In the genomic region with DNA sequence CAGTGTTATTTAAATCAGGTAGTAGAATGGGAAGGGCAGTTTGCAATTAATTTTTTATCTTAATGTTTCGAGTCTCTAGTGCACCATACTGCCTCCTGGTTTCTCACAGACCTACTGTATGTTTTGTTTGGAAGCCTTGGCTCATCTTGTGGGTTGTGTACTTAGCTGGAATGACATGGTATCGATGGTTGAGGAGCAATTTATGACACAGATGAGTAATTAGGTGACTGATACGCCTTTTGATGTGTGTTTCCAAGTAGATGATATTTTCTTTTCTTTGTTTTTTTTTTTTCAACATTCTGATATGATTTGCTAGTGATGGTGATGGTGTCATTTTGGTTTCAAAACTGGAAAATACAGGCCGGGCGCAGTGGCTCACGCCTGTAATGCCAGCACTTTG, we compare ENCODE assay signal across 26 cellular contexts. TPM values are rescaled to one million over a fixed set of nuclear protein-coding genes. Genes with fewer than 3 reads are reported as not detected.
DNase-seq lines count a peak whose midpoint lies in the region; ATAC-seq and TF ChIP-seq lines count a peak whose summit lies in the region.
"Had no signal": no experiment of that assay in that cellular context is flagged by ENCODE, and none has a peak within 500 bp of the region (broad histone marks: within the 10 kb centered on the region; RNA-seq: fewer than 3 reads in every experiment).

No MANE protein-coding gene starts in this region.

- H3K4me3 Mint-ChIP-seq in CD14-positive monocyte (no peak overlapping the region), osteocyte (ENCODE audit: unreplicated experiment) (no peak overlapping the region)
- H3K4me3 Mint-ChIP-seq: activated naive CD4-positive, alpha-beta T cell treated with anti-CD3 and anti-CD28 coated beads, Interleukin-2, amount 50 U/mL, for 24 hours; neural crest cell had no signal

- H3K27ac Mint-ChIP-seq in CD14-positive monocyte = peak overlapping the region; percentile 79 to 95 (median 94)
- H3K27ac Mint-ChIP-seq in osteocyte (ENCODE audit: unreplicated experiment) = peak overlapping the region; percentile 3
- H3K27ac Mint-ChIP-seq: activated naive CD4-positive, alpha-beta T cell treated with anti-CD3 and anti-CD28 coated beads, Interleukin-2, amount 50 U/mL, for 24 hours had no signal

- no peaks in the 10 kb centered on the region for H3K27me3 ChIP-seq in mammary epithelial cell (ENCODE audit: insufficient read depth, low read length)
- H3K27me3 ChIP-seq: BE2C, right atrium auricular region, transverse colon had no signal

- H3K9me3 ChIP-seq in mammary epithelial cell (replicated peaks; ENCODE audit: insufficient read depth, low read length) = no peaks in the 10 kb centered on the region
- H3K9me3 ChIP-seq: BE2C, right atrium auricular region, transverse colon had no signal

- CTCF ChIA-PET in mammary epithelial cell (lab: Charles Lee; ENCODE audit: low non-redundant PET) = no interaction called here

- peaks cover 40% of the 10 kb centered on the region for H3K4me1 Mint-ChIP-seq in CD14-positive monocyte
- H3K4me1 Mint-ChIP-seq in osteocyte (ENCODE audit: unreplicated experiment) = peaks cover 68% of the 10 kb centered on the region
- H3K4me1 Mint-ChIP-seq: activated naive CD4-positive, alpha-beta T cell treated with anti-CD3 and anti-CD28 coated beads, Interleukin-2, amount 50 U/mL, for 24 hours had no signal

- no peak overlapping the region for H3K27ac ChIP-seq in mammary epithelial cell (ENCODE audit: insufficient read depth, low read depth, low read length)
- H3K27ac ChIP-seq: PC-9, right atrium auricular region, transverse colon had no signal

- peaks cover 60% of the 10 kb centered on the region for H3K79me2 ChIP-seq in mammary epithelial cell (ENCODE audit: insufficient read depth, low read length)

- in situ Hi-C loops in mammary epithelial cell (cut with MboI; ENCODE audit: low sequenced_read_pairs in 2 of 2) = no loop called here

- peaks cover 4% of the 10 kb centered on the region for H3K36me3 ChIP-seq in mammary epithelial cell (ENCODE audit: insufficient read depth, low read length)
- H3K36me3 ChIP-seq: right atrium auricular region, transverse colon had no signal

- intact Hi-C loops in CD14-positive monocyte (cut with micrococcal nuclease) (no loop called here), mammary epithelial cell (cut with micrococcal nuclease) (no loop called here)

- DNase-seq in CD14-positive monocyte (ENCODE audit: low spot score) (no peak), NCI-H460 (ENCODE audit: extremely low read depth, low read depth) (peak; percentile 35), mammary epithelial cell (peak; percentile 32), osteocyte (ENCODE audit: extremely low spot score, unreplicated experiment) (no peak), GDM1 (lab: John Stamatoyannopoulos, UW) (no peak), SIG-M5 (lab: John Stamatoyannopoulos, UW) (no peak)
- DNase-seq: ACHN; activated CD4-positive, alpha-beta T cell treated with anti-CD3 and anti-CD28 coated beads for 4 hours; activated CD8-positive, alpha-beta memory T cell treated with anti-CD3 and anti-CD28 coated beads for 24 hours; activated T-cell treated with anti-CD3 and anti-CD28 coated beads for 4 hours; BE2C; HCEC 1CT; NCI-H1048; NCI-H1694 treated with DMSO at 0.1 percent for 48 hours; NCI-H524 treated with DMSO at 0.1 percent for 48 hours; PC-9; SHP77 treated with DMSO at 0.1 percent for 48 hours; stimulated activated CD4-positive, alpha-beta T cell treated with anti-CD3 and anti-CD28 coated beads, Interleukin-12 subunit alpha, Interleukin-12 subunit beta, amount 100 ng/mL, for 4 hours; stimulated activated CD4-positive, alpha-beta T cell treated with anti-CD3 and anti-CD28 coated beads, Interleukin-2, amount 100 ng/mL, for 48 hours; transverse colon had no signal

- H4K20me1 ChIP-seq in mammary epithelial cell (ENCODE audit: insufficient read depth, low read length) = peaks cover 2% of the 10 kb centered on the region

- peaks cover 40 to 46% of the 10 kb centered on the region in 2 donors for H3K36me3 Mint-ChIP-seq in CD14-positive monocyte
- peaks cover 49% of the 10 kb centered on the region for H3K36me3 Mint-ChIP-seq in osteocyte (ENCODE audit: unreplicated experiment)
- H3K36me3 Mint-ChIP-seq: activated naive CD4-positive, alpha-beta T cell treated with anti-CD3 and anti-CD28 coated beads, Interleukin-2, amount 50 U/mL, for 24 hours had no signal

- no peak overlapping the region for H3K4me3 ChIP-seq in mammary epithelial cell (replicated peaks in 1 of 3; ENCODE audit: insufficient read depth in 1 of 3, low read depth in 2 of 3, low read length in 3 of 3)
- H3K4me3 ChIP-seq: PC-9, right atrium auricular region, transverse colon had no signal

- H3K9me3 Mint-ChIP-seq in CD14-positive monocyte = no peaks in the 10 kb centered on the region
- H3K9me3 Mint-ChIP-seq in osteocyte (ENCODE audit: unreplicated experiment) = no peaks in the 10 kb centered on the region
- H3K9me3 Mint-ChIP-seq: activated naive CD4-positive, alpha-beta T cell treated with anti-CD3 and anti-CD28 coated beads, Interleukin-2, amount 50 U/mL, for 24 hours had no signal

- TF ChIP-seq CTCF in CD14-positive monocyte (IDR thresholded peaks at IDR 0.05) (no peak), mammary epithelial cell (conservative IDR thresholded peaks at IDR 0.05 in 1 of 2, IDR thresholded peaks at IDR 0.05 in 1 of 2; ENCODE audit: extremely low read depth in 1 of 2, insufficient read depth in 1 of 2, low read depth in 1 of 2, low read length in 2 of 2) (no peak), osteocyte (IDR thresholded peaks at IDR 0.05) (no peak)

- no peak overlapping the region for H3K9ac ChIP-seq in mammary epithelial cell (ENCODE audit: insufficient read depth, low read length)

- 82% methylated on average over 6 of the region's 6 CpGs for WGBS in mammary epithelial cell (ENCODE audit: low coverage, missing lambda C conversion rate)

- BruUV-seq in mammary epithelial cell (replicated peaks; lab: Mats Ljungman, UMichigan) = no TSS peak

- H3K4me1 ChIP-seq in mammary epithelial cell (ENCODE audit: insufficient read depth, low read length) = peaks cover 20% of the 10 kb centered on the region
- H3K4me1 ChIP-seq: transverse colon had no signal

- no peak for ATAC-seq in GM19023 (IDR thresholded peaks at IDR 0.05; ENCODE audit: unreplicated experiment)
- no peak for ATAC-seq in GM18520 (IDR thresholded peaks at IDR 0.05; ENCODE audit: unreplicated experiment)

- no peak overlapping the region for H2AFZ ChIP-seq in mammary epithelial cell (ENCODE audit: low read depth, low read length)
- H2AFZ ChIP-seq: PC-9 had no signal

- no peaks in the 10 kb centered on the region for H3K27me3 Mint-ChIP-seq in CD14-positive monocyte (ENCODE audit: low read depth in 3 of 3)
- no peaks in the 10 kb centered on the region for H3K27me3 Mint-ChIP-seq in osteocyte (ENCODE audit: unreplicated experiment)

- dilution Hi-C loops in mammary epithelial cell (cut with HindIII; ENCODE audit: low sequenced_read_pairs) = no loop called here

- no peak overlapping the region for H3K4me2 ChIP-seq in mammary epithelial cell (ENCODE audit: insufficient read depth, low read depth, low read length)
- H3K4me2 ChIP-seq: PC-9 had no signal

RNA-seq across cellular contexts. Expression of gene BASP1, which starts 16.1 kb away (rescaled TPM):
- polyA plus RNA-seq in CD14-positive monocyte (10 to 100 TPM; 36.6 to 61.6 TPM), mammary epithelial cell (60.4 TPM)
- total RNA-seq in NCI-H460 (2014; rRNA removed; shearing (Covaris generic)) = 162 and 205 TPM in 2 replicates
- polyA plus RNA-seq in NCI-H460 (2014; cell fraction: nucleus; rRNA removed) = 195 and 217 TPM in 2 replicates
- total RNA-seq in mammary epithelial cell (10 to 100 TPM; 27.0 to 76.6 TPM), osteocyte (197 and 212 TPM in 2 replicates)
- polyA minus RNA-seq in mammary epithelial cell = 15.7 TPM
- total RNA-seq: PC-9; T-helper 2 cell treated with Interferon-gamma antibody and Interleukin-4, amounts not matched to agents 100 ng/mL and 5 ng/mL, for 36 hours had no signal

Comparison
In these comparisons a context has a peak if more than half of its experiments do, and no peak if none do; other contexts are left out.
1. DNase-seq: peak in NCI-H460 (single experiment) and mammary epithelial cell (single experiment); none in CD14-positive monocyte (single experiment), osteocyte (single experiment), GDM1 (single experiment) and SIG-M5 (single experiment).